ENCODE assay signal across 40 cellular contexts in the genomic region with DNA sequence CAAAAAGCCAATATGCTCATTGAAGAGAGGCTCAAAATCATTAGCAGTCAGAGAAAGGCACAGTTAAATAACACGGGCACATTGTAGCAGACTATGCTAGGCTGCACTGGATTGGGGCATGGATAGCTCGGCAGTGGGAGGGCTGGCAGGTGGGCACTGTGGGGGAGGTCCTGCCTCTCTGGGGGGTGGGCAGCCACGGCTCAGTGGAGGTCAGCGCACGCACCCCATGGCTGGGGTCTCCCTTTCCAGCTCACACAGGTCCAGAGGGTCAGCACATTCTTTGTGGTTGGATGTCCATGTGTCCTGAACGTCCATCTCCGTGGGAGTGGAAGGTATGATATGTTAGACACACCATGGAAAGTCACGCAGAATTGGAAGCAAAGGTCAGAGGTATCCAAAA.
"Had no signal": no experiment of that assay in that cellular context is flagged by ENCODE, and none has a peak within 500 bp of the region (broad histone marks: within the 10 kb centered on the region; RNA-seq: fewer than 3 reads in every experiment).

No MANE protein-coding gene starts in this region.

- H3K9me3 ChIP-seq: ascending aorta had no signal

- H3K4me3 Mint-ChIP-seq: activated CD4-positive, alpha-beta memory T cell treated with anti-CD3 and anti-CD28 coated beads, Interleukin-2, amount 10 ng/mL, durations not matched to agents 7 days and 5 days; activated CD4-positive, alpha-beta T cell treated with anti-CD3 and anti-CD28 coated beads for 36 hours; activated CD4-positive, alpha-beta T cell treated with anti-CD3 and anti-CD28 coated beads, Interleukin-2, amount 10 ng/mL, durations not matched to agents 7 days and 5 days; activated CD8-positive, alpha-beta memory T cell treated with anti-CD3 and anti-CD28 coated beads, Interleukin-2, amount 10 ng/mL, durations not matched to agents 7 days and 5 days; activated CD8-positive, alpha-beta T cell treated with anti-CD3 and anti-CD28 coated beads, Interleukin-2, amount 10 ng/mL, durations not matched to agents 7 days and 5 days; activated naive CD4-positive, alpha-beta T cell treated with anti-CD3 and anti-CD28 coated beads, Interleukin-2, amount 10 ng/mL, durations not matched to agents 7 days and 5 days; activated naive CD4-positive, alpha-beta T cell treated with anti-CD3 and anti-CD28 coated beads, Interleukin-2, amount 50 U/mL, for 24 hours; activated naive CD8-positive, alpha-beta T cell; activated naive CD8-positive, alpha-beta T cell treated with anti-CD3 and anti-CD28 coated beads, Interleukin-2, amount 10 ng/mL, durations not matched to agents 7 days and 5 days; activated naive CD8-positive, alpha-beta T cell treated with anti-CD3 and anti-CD28 coated beads, Interleukin-2, amount 50 U/mL, for 24 hours; activated T-cell treated with anti-CD3 and anti-CD28 coated beads, Interleukin-2, amount 50 U/mL, for 24 hours; brain; central memory CD8-positive, alpha-beta T cell; T-helper 1 cell treated with Interleukin-12 subunit alpha and Interleukin-12 subunit beta and Interleukin-4 antibody, amounts not matched to agents 30 μg/mL and 1 μg/mL, for 36 hours; T-helper 2 cell treated with Interferon-gamma antibody and Interleukin-4, amounts not matched to agents 5 μg/mL and 100 μg/mL, for 36 hours; WTC11 had no signal

- H3K36me3 Mint-ChIP-seq: activated CD8-positive, alpha-beta memory T cell treated with anti-CD3 and anti-CD28 coated beads, Interleukin-2, amount 10 ng/mL, durations not matched to agents 7 days and 5 days; activated naive CD4-positive, alpha-beta T cell treated with anti-CD3 and anti-CD28 coated beads, Interleukin-2, amount 10 ng/mL, durations not matched to agents 7 days and 5 days; activated naive CD8-positive, alpha-beta T cell; activated naive CD8-positive, alpha-beta T cell treated with anti-CD3 and anti-CD28 coated beads, Interleukin-2, amount 10 ng/mL, durations not matched to agents 7 days and 5 days; brain; WTC11 had no signal

- FAIRE-seq: bronchial epithelial cell, TTC549 had no signal

- H3K9me3 Mint-ChIP-seq: activated CD4-positive, alpha-beta memory T cell treated with anti-CD3 and anti-CD28 coated beads, Interleukin-2, amount 10 ng/mL, durations not matched to agents 7 days and 5 days; activated CD4-positive, alpha-beta T cell treated with anti-CD3 and anti-CD28 coated beads, Interleukin-2, amount 10 ng/mL, durations not matched to agents 7 days and 5 days; activated naive CD4-positive, alpha-beta T cell treated with anti-CD3 and anti-CD28 coated beads, Interleukin-2, amount 10 ng/mL, durations not matched to agents 7 days and 5 days; activated naive CD4-positive, alpha-beta T cell treated with anti-CD3 and anti-CD28 coated beads, Interleukin-2, amount 50 U/mL, for 24 hours; activated naive CD8-positive, alpha-beta T cell treated with anti-CD3 and anti-CD28 coated beads, Interleukin-2, amount 10 ng/mL, durations not matched to agents 7 days and 5 days; activated naive CD8-positive, alpha-beta T cell treated with anti-CD3 and anti-CD28 coated beads, Interleukin-2, amount 50 U/mL, for 24 hours; activated T-cell treated with anti-CD3 and anti-CD28 coated beads, Interleukin-2, amount 50 U/mL, for 24 hours; activated T-helper 2 cell treated with anti-CD3 and anti-CD28 coated beads, Interferon-gamma antibody, Interleukin-2, Interleukin-4, amounts not matched to agents 10 μg/mL and 5 μg/mL and 100 μg/mL, durations not matched to agents 14 hours and 24 hours and 36 hours had no signal

- ATAC-seq: activated CD4-positive, alpha-beta T cell treated with anti-CD3 and anti-CD28 coated beads for 36 hours; activated CD4-positive, CD25-positive, alpha-beta regulatory T cell treated with anti-CD3 and anti-CD28 coated beads, Interleukin-2, amount 50 U/mL, for 24 hours; activated CD8-positive, alpha-beta memory T cell treated with anti-CD3 and anti-CD28 coated beads, Interleukin-2, amount 10 ng/mL, durations not matched to agents 7 days and 5 days; activated CD8-positive, alpha-beta T cell treated with anti-CD3 and anti-CD28 coated beads, Interleukin-2, amount 10 ng/mL, durations not matched to agents 7 days and 5 days; activated naive CD8-positive, alpha-beta T cell treated with anti-CD3 and anti-CD28 coated beads, Interleukin-2, amount 50 U/mL, for 24 hours; WTC11 had no signal

- H3K27ac Mint-ChIP-seq: activated CD4-positive, alpha-beta memory T cell treated with anti-CD3 and anti-CD28 coated beads, Interleukin-2, amount 10 ng/mL, durations not matched to agents 7 days and 5 days; activated CD4-positive, alpha-beta T cell treated with anti-CD3 and anti-CD28 coated beads for 36 hours; activated CD4-positive, alpha-beta T cell treated with anti-CD3 and anti-CD28 coated beads, Interleukin-2, amount 10 ng/mL, durations not matched to agents 7 days and 5 days; activated CD8-positive, alpha-beta memory T cell treated with anti-CD3 and anti-CD28 coated beads, Interleukin-2, amount 10 ng/mL, durations not matched to agents 7 days and 5 days; activated CD8-positive, alpha-beta T cell treated with anti-CD3 and anti-CD28 coated beads, Interleukin-2, amount 10 ng/mL, durations not matched to agents 7 days and 5 days; activated naive CD4-positive, alpha-beta T cell treated with anti-CD3 and anti-CD28 coated beads, Interleukin-2, amount 10 ng/mL, durations not matched to agents 7 days and 5 days; activated naive CD4-positive, alpha-beta T cell treated with anti-CD3 and anti-CD28 coated beads, Interleukin-2, amount 50 U/mL, for 24 hours; activated naive CD8-positive, alpha-beta T cell; activated naive CD8-positive, alpha-beta T cell treated with anti-CD3 and anti-CD28 coated beads, Interleukin-2, amount 10 ng/mL, durations not matched to agents 7 days and 5 days; activated naive CD8-positive, alpha-beta T cell treated with anti-CD3 and anti-CD28 coated beads, Interleukin-2, amount 50 U/mL, for 24 hours; activated T-cell treated with anti-CD3 and anti-CD28 coated beads, Interleukin-2, amount 50 U/mL, for 24 hours; activated T-helper 2 cell treated with anti-CD3 and anti-CD28 coated beads, Interferon-gamma antibody, Interleukin-2, Interleukin-4, amounts not matched to agents 10 μg/mL and 5 μg/mL and 100 μg/mL, durations not matched to agents 14 hours and 24 hours and 36 hours; brain; T-helper 1 cell treated with Interleukin-12 subunit alpha and Interleukin-12 subunit beta and Interleukin-4 antibody, amounts not matched to agents 30 μg/mL and 1 μg/mL, for 36 hours; T-helper 2 cell treated with Interferon-gamma antibody and Interleukin-4, amounts not matched to agents 5 μg/mL and 100 μg/mL, for 36 hours; WTC11 had no signal

- H3K36me3 ChIP-seq: ascending aorta, cardiac muscle cell, WERI-Rb-1 had no signal

- DNase-seq: activated CD4-positive, alpha-beta memory T cell treated with anti-CD3 and anti-CD28 coated beads, Interleukin-2, amount 10 ng/mL, durations not matched to agents 7 days and 5 days; activated CD4-positive, alpha-beta T cell treated with anti-CD3 and anti-CD28 coated beads for 1 hour; activated CD4-positive, alpha-beta T cell treated with anti-CD3 and anti-CD28 coated beads for 36 hours; activated CD4-positive, alpha-beta T cell treated with anti-CD3 and anti-CD28 coated beads for 48 hours; activated CD4-positive, alpha-beta T cell treated with anti-CD3 and anti-CD28 coated beads, Interleukin-2, amount 10 ng/mL, durations not matched to agents 7 days and 5 days; activated CD4-positive, alpha-beta T cell treated with anti-CD3 and anti-CD28 coated beads, Interleukin-2, amount 50 U/mL, for 48 hours; activated CD4-positive, CD25-positive, alpha-beta regulatory T cell; activated CD8-positive, alpha-beta memory T cell treated with anti-CD3 and anti-CD28 coated beads for 24 hours; activated CD8-positive, alpha-beta memory T cell treated with anti-CD3 and anti-CD28 coated beads, Interleukin-2, amount 10 ng/mL, durations not matched to agents 7 days and 5 days; activated CD8-positive, alpha-beta memory T cell treated with anti-CD3 and anti-CD28 coated beads, Interleukin-2, amount 50 U/mL, for 48 hours; activated CD8-positive, alpha-beta T cell treated with anti-CD3 and anti-CD28 coated beads, Interleukin-2, amount 10 ng/mL, durations not matched to agents 7 days and 5 days; activated effector memory CD4-positive, alpha-beta T cell treated with Interleukin-2 at 50 U/mL for 16 hours; activated gamma-delta T cell; activated naive CD4-positive, alpha-beta T cell treated with anti-CD3 and anti-CD28 coated beads, Interleukin-2, amount 10 ng/mL, durations not matched to agents 7 days and 5 days; activated naive CD4-positive, alpha-beta T cell treated with Interleukin-2 at 50 U/mL for 16 hours; activated naive CD8-positive, alpha-beta T cell treated with anti-CD3 and anti-CD28 coated beads, Interleukin-2, amount 10 ng/mL, durations not matched to agents 7 days and 5 days; activated naive CD8-positive, alpha-beta T cell treated with anti-CD3 and anti-CD28 coated beads, Interleukin-2, amount 50 U/mL, for 24 hours; activated T-cell treated with anti-CD3 and anti-CD28 coated beads, Interleukin-2, amount 50 U/mL, for 24 hours; activated T-cell treated with anti-CD3 and anti-CD28 coated beads, Interleukin-2, amount 50 U/mL, for 48 hours; amygdala; anterior cingulate cortex; caudate nucleus; cerebellar nuclear complex; T-helper 1 cell; T-helper 2 cell; T-helper 9 cell; WERI-Rb-1 had no signal

- H3K4me3 ChIP-seq: ascending aorta, cardiac muscle cell had no signal

- H3K27me3 ChIP-seq: ascending aorta had no signal

- H3K4me1 Mint-ChIP-seq: activated CD4-positive, alpha-beta memory T cell treated with anti-CD3 and anti-CD28 coated beads, Interleukin-2, amount 10 ng/mL, durations not matched to agents 7 days and 5 days; activated CD4-positive, alpha-beta T cell treated with anti-CD3 and anti-CD28 coated beads for 36 hours; activated naive CD4-positive, alpha-beta T cell treated with anti-CD3 and anti-CD28 coated beads, Interleukin-2, amount 10 ng/mL, durations not matched to agents 7 days and 5 days; activated naive CD4-positive, alpha-beta T cell treated with anti-CD3 and anti-CD28 coated beads, Interleukin-2, amount 50 U/mL, for 24 hours; activated naive CD8-positive, alpha-beta T cell treated with anti-CD3 and anti-CD28 coated beads, Interleukin-2, amount 50 U/mL, for 24 hours; central memory CD8-positive, alpha-beta T cell had no signal

- H3K27ac ChIP-seq: ascending aorta, cardiac muscle cell, WERI-Rb-1 had no signal
